8 cellular contexts compared by ENCODE assay signal in the genomic region with DNA sequence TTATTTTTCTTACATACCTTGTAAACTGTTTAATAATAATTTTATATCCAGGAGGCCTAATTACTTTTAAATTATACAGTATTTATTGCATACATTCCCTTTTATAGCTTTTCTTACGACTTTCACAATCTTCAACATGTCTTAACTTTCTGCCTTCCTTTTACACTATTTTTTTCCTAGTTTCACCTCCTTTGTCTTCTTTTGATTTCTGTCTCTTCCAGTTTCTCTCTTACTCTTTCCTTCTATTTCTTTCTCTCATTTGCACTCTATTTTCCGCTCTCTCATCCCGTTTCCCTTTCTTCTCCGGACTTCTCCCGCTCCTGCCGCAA. TPM values are rescaled to one million over a fixed set of nuclear protein-coding genes. Genes with fewer than 3 reads are reported as not detected.
A peak's percentile ranks its signal among the peaks of the same experiment; 100 is the strongest.
DNase-seq lines count a peak whose midpoint lies in the region; ATAC-seq and TF ChIP-seq lines count a peak whose summit lies in the region.

No MANE protein-coding gene starts in this region.

- DNase-seq in DMS114 treated with DMSO at 0.1 percent for 48 hours (lab: John Stamatoyannopoulos, UW; ENCODE audit: unreplicated experiment) (peak; percentile 28), activated B cell treated with CpG ODN at 0.5 μM for 24 hours (no peak), glutamatergic neuron (no peak), progenitor cell of endocrine pancreas (ENCODE audit: low spot score, unreplicated experiment) (no peak), NCI-H1417 (lab: John Stamatoyannopoulos, UW) (no peak), SHP77 treated with DMSO at 0.1 percent for 48 hours (lab: John Stamatoyannopoulos, UW) (no peak)

- CTCF ChIA-PET in activated B cell treated with CpG ODN at 0.5 μM for 24 hours (lab: Charles Lee) = no interaction called here

- ATAC-seq in activated B cell treated with CpG ODN at 0.5 μM for 24 hours (ENCODE audit: low read depth) (no peak), GM18502 (IDR thresholded peaks at IDR 0.05; ENCODE audit: poor library complexity, unreplicated experiment) (no peak), GM18517 (IDR thresholded peaks at IDR 0.05; ENCODE audit: unreplicated experiment) (no peak)

- H3K4me1 Mint-ChIP-seq in activated B cell treated with CpG ODN at 0.5 μM for 24 hours (peaks cover 44% of the 10 kb centered on the region), glutamatergic neuron (ENCODE audit: low read depth, unreplicated experiment) (peaks cover 18% of the 10 kb centered on the region), progenitor cell of endocrine pancreas (ENCODE audit: low read depth) (peaks cover 47% of the 10 kb centered on the region)

- intact Hi-C loops in activated B cell treated with CpG ODN at 0.5 μM for 24 hours (cut with micrococcal nuclease) = no loop called here

- TF ChIP-seq CTCF in activated B cell treated with CpG ODN at 0.5 μM for 24 hours (IDR thresholded peaks at IDR 0.05) (no peak), glutamatergic neuron (IDR thresholded peaks at IDR 0.05; ENCODE audit: partially characterized antibody, unreplicated experiment) (no peak), progenitor cell of endocrine pancreas (IDR thresholded peaks at IDR 0.05; ENCODE audit: unreplicated experiment) (no peak)

- H3K4me3 Mint-ChIP-seq in activated B cell treated with CpG ODN at 0.5 μM for 24 hours (peak overlapping the region; percentile 76), glutamatergic neuron (ENCODE audit: unreplicated experiment) (peak overlapping the region; percentile 99), progenitor cell of endocrine pancreas (ENCODE audit: low read depth) (peak overlapping the region; percentile 80)

- H3K27me3 Mint-ChIP-seq in activated B cell treated with CpG ODN at 0.5 μM for 24 hours = no peaks in the 10 kb centered on the region
- peaks cover 3% of the 10 kb centered on the region for H3K27me3 Mint-ChIP-seq in glutamatergic neuron (ENCODE audit: unreplicated experiment)
- no peaks in the 10 kb centered on the region for H3K27me3 Mint-ChIP-seq in progenitor cell of endocrine pancreas

- POLR2A ChIA-PET in activated B cell treated with CpG ODN at 0.5 μM for 24 hours (lab: Charles Lee) = no interaction called here

- H3K9me3 Mint-ChIP-seq in activated B cell treated with CpG ODN at 0.5 μM for 24 hours (no peaks in the 10 kb centered on the region), glutamatergic neuron (ENCODE audit: unreplicated experiment) (peaks cover 4% of the 10 kb centered on the region), progenitor cell of endocrine pancreas (ENCODE audit: low read depth) (no peaks in the 10 kb centered on the region)

- H3K36me3 Mint-ChIP-seq in activated B cell treated with CpG ODN at 0.5 μM for 24 hours (ENCODE audit: low read depth) (peaks cover 36% of the 10 kb centered on the region), glutamatergic neuron (ENCODE audit: unreplicated experiment) (no peaks in the 10 kb centered on the region), progenitor cell of endocrine pancreas (ENCODE audit: insufficient read depth) (peaks cover 23% of the 10 kb centered on the region)

- H3K27ac Mint-ChIP-seq in activated B cell treated with CpG ODN at 0.5 μM for 24 hours = peak overlapping the region; percentile 65
- H3K27ac Mint-ChIP-seq in glutamatergic neuron (ENCODE audit: unreplicated experiment) = peak overlapping the region; percentile 99
- H3K27ac Mint-ChIP-seq in progenitor cell of endocrine pancreas = peak overlapping the region; percentile 97

RNA-seq across cellular contexts. Expression of a gene that starts 11.5 kb away (rescaled TPM):
- total RNA-seq in activated B cell treated with CpG ODN at 0.5 μM for 24 hours (13.9 and 15.6 TPM in 2 replicates), glutamatergic neuron (ENCODE audit: unreplicated experiment) (14.9 TPM), progenitor cell of endocrine pancreas (27.2 and 27.9 TPM in 2 replicates)

RNA-seq across cellular contexts. Expression of a gene that starts 26.9 kb away (rescaled TPM):
- total RNA-seq in activated B cell treated with CpG ODN at 0.5 μM for 24 hours (29.3 and 35.0 TPM in 2 replicates), glutamatergic neuron (ENCODE audit: unreplicated experiment) (16.9 TPM), progenitor cell of endocrine pancreas (24.9 and 29.8 TPM in 2 replicates)

RNA-seq across cellular contexts. Expression of a gene that starts 33.8 kb away (rescaled TPM):
- total RNA-seq in activated B cell treated with CpG ODN at 0.5 μM for 24 hours (29.4 and 33.7 TPM in 2 replicates), glutamatergic neuron (ENCODE audit: unreplicated experiment) (22.7 TPM), progenitor cell of endocrine pancreas (33.1 and 33.2 TPM in 2 replicates)

RNA-seq across cellular contexts. Expression of a gene that starts 46.4 kb away (rescaled TPM):
- 44.0 and 61.1 TPM in 2 replicates for total RNA-seq in activated B cell treated with CpG ODN at 0.5 μM for 24 hours
- 65.0 TPM for total RNA-seq in glutamatergic neuron (ENCODE audit: unreplicated experiment)
- 88.4 and 93.7 TPM in 2 replicates for total RNA-seq in progenitor cell of endocrine pancreas

RNA-seq across cellular contexts. Expression of a gene that starts 56.6 kb away (rescaled TPM):
- 26.5 and 29.9 TPM in 2 replicates for total RNA-seq in activated B cell treated with CpG ODN at 0.5 μM for 24 hours
- 41.5 TPM for total RNA-seq in glutamatergic neuron (ENCODE audit: unreplicated experiment)
- total RNA-seq in progenitor cell of endocrine pancreas = 32.8 and 35.3 TPM in 2 replicates
